ENCODE assay signal across 13 cellular contexts in genomic region chr5:173497685-173498084, GRCh38.
"Had no signal": no experiment of that assay in that cellular context is flagged by ENCODE, and none has a peak within 500 bp of the region (broad histone marks: within the 10 kb centered on the region; RNA-seq: fewer than 3 reads in every experiment).

No MANE protein-coding gene starts in this region.

- H3K9me3 ChIP-seq: adrenal gland, esophagus squamous epithelium, thoracic aorta had no signal

- H3K4me3 Mint-ChIP-seq: activated T-helper 1 cell treated with anti-CD3 and anti-CD28 coated beads, Interleukin-12 subunit alpha, Interleukin-12 subunit beta, Interleukin-2, Interleukin-4 antibody, amounts not matched to agents 30 ng/mL and 10 ng/mL and 1 ng/mL, durations not matched to agents 14 hours and 24 hours and 36 hours; nephron progenitor cell; T-helper 1 cell treated with Interleukin-12 subunit alpha and Interleukin-12 subunit beta and Interleukin-4 antibody, amounts not matched to agents 30 μg/mL and 1 μg/mL, for 36 hours; WTC11 had no signal

- H3K27ac Mint-ChIP-seq: activated T-helper 1 cell treated with anti-CD3 and anti-CD28 coated beads, Interleukin-12 subunit alpha, Interleukin-12 subunit beta, Interleukin-2, Interleukin-4 antibody, amounts not matched to agents 30 ng/mL and 10 ng/mL and 1 ng/mL, durations not matched to agents 14 hours and 24 hours and 36 hours; nephron progenitor cell; T-helper 1 cell treated with Interleukin-12 subunit alpha and Interleukin-12 subunit beta and Interleukin-4 antibody, amounts not matched to agents 30 μg/mL and 1 μg/mL, for 36 hours; WTC11 had no signal

- FAIRE-seq: endometrium, urothelium cell line had no signal

- DNase-seq: activated CD4-positive, alpha-beta T cell treated with anti-CD3 and anti-CD28 coated beads for 48 hours; activated naive CD4-positive, alpha-beta T cell treated with Interleukin-2 at 50 U/mL for 16 hours; esophagus squamous epithelium; nephron progenitor cell; stimulated activated naive CD8-positive, alpha-beta T cell treated with anti-CD3 and anti-CD28 coated beads, Interleukin-15, Interleukin-2, amounts not matched to agents 100 U/mL and 50 U/mL, for 24 hours had no signal

- H3K9me3 Mint-ChIP-seq: activated T-helper 1 cell treated with anti-CD3 and anti-CD28 coated beads, Interleukin-12 subunit alpha, Interleukin-12 subunit beta, Interleukin-2, Interleukin-4 antibody, amounts not matched to agents 30 ng/mL and 10 ng/mL and 1 ng/mL, durations not matched to agents 14 hours and 24 hours and 36 hours; nephron progenitor cell; T-helper 1 cell treated with Interleukin-12 subunit alpha and Interleukin-12 subunit beta and Interleukin-4 antibody, amounts not matched to agents 30 μg/mL and 1 μg/mL, for 36 hours had no signal

- ATAC-seq: stimulated activated naive CD8-positive, alpha-beta T cell treated with anti-CD3 and anti-CD28 coated beads, Interleukin-15, Interleukin-2, amounts not matched to agents 100 U/mL and 50 U/mL, for 24 hours; WTC11 had no signal

- H3K36me3 ChIP-seq: adrenal gland, brain microvascular endothelial cell, esophagus squamous epithelium, thoracic aorta had no signal

- H3K4me3 ChIP-seq: adrenal gland, esophagus squamous epithelium had no signal

- H3K36me3 Mint-ChIP-seq: WTC11 had no signal

- H3K27me3 ChIP-seq: adrenal gland, brain microvascular endothelial cell, esophagus squamous epithelium had no signal
